In genomic region chr10:22244001-22244400, GRCh38 we compare ENCODE assay signal across 1 cellular context.
TF ChIP-seq lines count a peak whose summit lies in the region.

No MANE protein-coding gene starts in this region.

TF ChIP-seq in A549, 52 proteins besides CTCF, POLR2A, EP300 and RAD21 (continued from another document):
- TF ChIP-seq GATA3 (IDR thresholded peaks at IDR 0.05; ENCODE audit: borderline replicate concordance) (no peak), JUNB (IDR thresholded peaks at IDR 0.05) (no peak), MAFK (IDR thresholded peaks at IDR 0.05; ENCODE audit: partially characterized antibody) (no peak), TP53 (CRISPR knock-in tag; IDR thresholded peaks at IDR 0.05) (no peak), HOXB13 (CRISPR knock-in tag; IDR thresholded peaks at IDR 0.05; ENCODE audit: low read depth) (no peak), HEYL (CRISPR knock-in tag; IDR thresholded peaks at IDR 0.05) (no peak), ESRRA (IDR thresholded peaks at IDR 0.05; ENCODE audit: borderline replicate concordance, low read length) (no peak), PBX3 (IDR thresholded peaks at IDR 0.05) (no peak), SREBF2 (IDR thresholded peaks at IDR 0.05) (no peak), BCL3 (IDR thresholded peaks at IDR 0.05) (no peak)
